Comparison of ENCODE assay signal across 22 cellular contexts in genomic region chr7:81370857-81371256, GRCh38.
"Had no signal": no experiment of that assay in that cellular context is flagged by ENCODE, and none has a peak within 500 bp of the region (broad histone marks: within the 10 kb centered on the region; RNA-seq: fewer than 3 reads in every experiment).

No MANE protein-coding gene starts in this region.

- ATAC-seq: heart left ventricle; left colon; left ventricle myocardium superior; mucosa of descending colon; naive thymus-derived CD8-positive, alpha-beta T cell; stimulated activated naive B cell treated with anti-CD40 and anti-IgM and Interleukin-4, amounts not matched to agents 10 μg/mL and 1 μg/mL and 100 μg/mL, for 72 hours; stimulated activated naive CD8-positive, alpha-beta T cell treated with anti-CD3 and anti-CD28 coated beads, Interleukin-15, amount 100 ng/mL, for 72 hours; upper lobe of right lung had no signal

- H3K27me3 ChIP-seq: dorsolateral prefrontal cortex, heart left ventricle, right atrium auricular region, sigmoid colon, testis, tibial nerve, upper lobe of right lung, vagina had no signal

- H3K27ac ChIP-seq: dorsolateral prefrontal cortex, heart left ventricle, right atrium auricular region, sigmoid colon, skin epidermis, testis, tibial nerve, upper lobe of right lung, vagina had no signal

- H3K9me3 ChIP-seq: heart left ventricle, mucosa of descending colon, right atrium auricular region, sigmoid colon, testis, tibial nerve, upper lobe of right lung, vagina had no signal

- H3K4me3 Mint-ChIP-seq: naive thymus-derived CD8-positive, alpha-beta T cell; stimulated activated naive B cell treated with anti-CD40 and anti-IgM and Interleukin-4, amounts not matched to agents 10 μg/mL and 1 μg/mL and 100 μg/mL, for 72 hours; stimulated activated naive CD8-positive, alpha-beta T cell treated with anti-CD3 and anti-CD28 coated beads, Interleukin-15, amount 100 ng/mL, for 72 hours had no signal

- H3K36me3 ChIP-seq: heart left ventricle, right atrium auricular region, sigmoid colon, tibial nerve, upper lobe of right lung, vagina had no signal

- H3K4me1 Mint-ChIP-seq: naive thymus-derived CD8-positive, alpha-beta T cell; stimulated activated naive B cell treated with anti-CD40 and anti-IgM and Interleukin-4, amounts not matched to agents 10 μg/mL and 1 μg/mL and 100 μg/mL, for 72 hours; stimulated activated naive CD8-positive, alpha-beta T cell treated with anti-CD3 and anti-CD28 coated beads, Interleukin-15, amount 100 ng/mL, for 72 hours had no signal

- H3K4me1 ChIP-seq: heart left ventricle, right atrium auricular region, testis, upper lobe of right lung, vagina had no signal

- H3K27ac Mint-ChIP-seq: naive thymus-derived CD8-positive, alpha-beta T cell; stimulated activated naive B cell treated with anti-CD40 and anti-IgM and Interleukin-4, amounts not matched to agents 10 μg/mL and 1 μg/mL and 100 μg/mL, for 72 hours; stimulated activated naive CD8-positive, alpha-beta T cell treated with anti-CD3 and anti-CD28 coated beads, Interleukin-15, amount 100 ng/mL, for 72 hours had no signal

- H3K9me3 Mint-ChIP-seq: stimulated activated naive CD8-positive, alpha-beta T cell treated with anti-CD3 and anti-CD28 coated beads, Interleukin-15, amount 100 ng/mL, for 72 hours had no signal

- H3K4me3 ChIP-seq: dorsolateral prefrontal cortex, heart left ventricle, lung, mucosa of descending colon, right atrium auricular region, sigmoid colon, skin epidermis, testis, tibial nerve, upper lobe of right lung, vagina had no signal

- H3K27me3 Mint-ChIP-seq: naive thymus-derived CD8-positive, alpha-beta T cell; stimulated activated naive B cell treated with anti-CD40 and anti-IgM and Interleukin-4, amounts not matched to agents 10 μg/mL and 1 μg/mL and 100 μg/mL, for 72 hours; stimulated activated naive CD8-positive, alpha-beta T cell treated with anti-CD3 and anti-CD28 coated beads, Interleukin-15, amount 100 ng/mL, for 72 hours had no signal

- DNase-seq: cortex of kidney; dorsolateral prefrontal cortex; effector CD8-positive, alpha-beta T cell; heart left ventricle; hippocampal formation; left colon; left ventricle myocardium superior; mucosa of descending colon; naive thymus-derived CD8-positive, alpha-beta T cell; posterior cingulate gyrus; sigmoid colon; stimulated activated CD4-positive, alpha-beta T cell treated with anti-CD3 and anti-CD28 coated beads, Interleukin-2, amount 100 ng/mL, for 24 hours; stimulated activated CD4-positive, alpha-beta T cell treated with anti-CD3 and anti-CD28 coated beads, Interleukin-4, amount 100 ng/mL, for 4 hours; stimulated activated naive B cell treated with anti-CD40 and anti-IgM and Interleukin-4, amounts not matched to agents 10 μg/mL and 1 μg/mL and 100 μg/mL, for 72 hours; stimulated activated naive CD8-positive, alpha-beta T cell treated with anti-CD3 and anti-CD28 coated beads, Interleukin-15, amount 100 ng/mL, for 72 hours; testis; upper lobe of right lung had no signal

- H3K36me3 Mint-ChIP-seq: naive thymus-derived CD8-positive, alpha-beta T cell; stimulated activated naive B cell treated with anti-CD40 and anti-IgM and Interleukin-4, amounts not matched to agents 10 μg/mL and 1 μg/mL and 100 μg/mL, for 72 hours had no signal
